Comparison of ENCODE assay signal across 21 cellular contexts in the genomic region with DNA sequence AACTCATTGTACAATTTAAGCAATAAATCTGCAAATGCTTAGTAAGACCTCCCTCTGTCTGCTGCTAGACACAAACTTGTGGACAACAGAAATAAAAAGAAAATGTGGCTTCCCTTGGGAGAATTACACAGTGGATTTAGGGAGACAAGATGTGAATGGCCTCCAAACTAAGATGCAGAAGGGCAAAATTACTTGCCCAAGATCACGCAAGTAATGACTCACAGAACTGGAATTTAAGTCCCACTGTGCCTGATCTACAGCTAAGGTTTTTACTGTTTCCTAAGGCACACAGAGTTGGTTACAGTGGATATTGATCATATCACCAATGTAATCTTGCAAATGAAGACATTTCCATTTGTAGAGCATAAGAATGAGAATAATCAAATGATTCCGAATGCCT.
DNase-seq lines count a peak whose midpoint lies in the region; TF ChIP-seq lines count a peak whose summit lies in the region.
"Had no signal": no experiment of that assay in that cellular context is flagged by ENCODE, and none has a peak within 500 bp of the region (broad histone marks: within the 10 kb centered on the region; RNA-seq: fewer than 3 reads in every experiment).

No MANE protein-coding gene starts in this region.

- H3K56ac ChIP-seq in mesendoderm (ENCODE audit: low read length) = no peak overlapping the region

- H3K27ac ChIP-seq in ACC112 (ENCODE audit: low read depth, low read length) (peak overlapping the region; percentile 59), GM23248 (no peak overlapping the region), SJSA1 (peak overlapping the region; percentile 56), mesendoderm (ENCODE audit: low read depth, low read length) (no peak overlapping the region), uterus (no peak overlapping the region)

- intact Hi-C loops in uterus (cut with DNase I; ENCODE audit: low total_unique reads) = no loop called here

- no peak overlapping the region for H3K23ac ChIP-seq in mesendoderm (ENCODE audit: low read length)

- no peak for TF ChIP-seq CTCF in uterus (IDR thresholded peaks at IDR 0.05)

- H2BK5ac ChIP-seq in mesendoderm (ENCODE audit: low read length) = no peak overlapping the region

- no peaks in the 10 kb centered on the region for H3K79me1 ChIP-seq in mesendoderm (ENCODE audit: low read length)

- H3K4ac ChIP-seq in mesendoderm (ENCODE audit: low read depth, low read length) = no peak overlapping the region

- H3K27me3 ChIP-seq in ACC112 (ENCODE audit: insufficient read depth, low read length) (no peaks in the 10 kb centered on the region), GM23248 (replicated peaks; ENCODE audit: insufficient read depth) (no peaks in the 10 kb centered on the region), SJSA1 (replicated peaks) (no peaks in the 10 kb centered on the region), mesendoderm (ENCODE audit: insufficient read depth, low read length, poor library complexity) (no peaks in the 10 kb centered on the region), uterus (no peaks in the 10 kb centered on the region)

- H3K4me2 ChIP-seq in GM23248 (ENCODE audit: unreplicated experiment) (no peak overlapping the region), mesendoderm (ENCODE audit: low read length) (no peak overlapping the region)
- H3K4me2 ChIP-seq: SK-N-SH had no signal

- no peak overlapping the region for H3K18ac ChIP-seq in mesendoderm (ENCODE audit: low read length)

- peaks cover 6% of the 10 kb centered on the region for H3K4me1 ChIP-seq in ACC112 (ENCODE audit: control insufficient read depth, insufficient read depth, low read length, unreplicated experiment)
- no peaks in the 10 kb centered on the region for H3K4me1 ChIP-seq in GM23248 (ENCODE audit: insufficient read depth)
- H3K4me1 ChIP-seq in SJSA1 (replicated peaks) = peaks cover 6% of the 10 kb centered on the region; the same call in 1 of the 2 replicates
- H3K4me1 ChIP-seq in mesendoderm (ENCODE audit: control insufficient read depth, low read depth, low read length) = no peaks in the 10 kb centered on the region
- H3K4me1 ChIP-seq in uterus = no peaks in the 10 kb centered on the region

- H3K9me3 ChIP-seq in GM23248 (ENCODE audit: low read depth) = no peaks in the 10 kb centered on the region
- H3K9me3 ChIP-seq in SJSA1 (replicated peaks) = no peaks in the 10 kb centered on the region
- H3K9me3 ChIP-seq in uterus = no peaks in the 10 kb centered on the region
- H3K9me3 ChIP-seq: SK-N-SH had no signal

- WGBS in GM23248 (ENCODE audit: low coverage in 1 of 2, low lambda C conversion rate in 2 of 2, missing lambda C conversion rate in 2 of 2), 2 experiments = 74 to 76% methylated on average over 2 of the region's 2 CpGs
- no CpG with 5 or more reads among the region's 2 CpGs for WGBS in mesendoderm (ENCODE audit: extremely low coverage, insufficient coverage, low lambda C conversion rate)

- no peaks in the 10 kb centered on the region for H4K20me1 ChIP-seq in GM23248 (ENCODE audit: insufficient read depth)

- H3K36me3 ChIP-seq in ACC112 (ENCODE audit: insufficient read depth, low read length) (no peaks in the 10 kb centered on the region), GM23248 (ENCODE audit: low read depth) (no peaks in the 10 kb centered on the region), SJSA1 (no peaks in the 10 kb centered on the region), mesendoderm (ENCODE audit: control insufficient read depth, insufficient read depth, low read length) (no peaks in the 10 kb centered on the region), uterus (no peaks in the 10 kb centered on the region)

- H3K79me2 ChIP-seq in ACC112 (ENCODE audit: control insufficient read depth, insufficient read depth, low read length, unreplicated experiment) (no peaks in the 10 kb centered on the region), GM23248 (ENCODE audit: insufficient read depth) (no peaks in the 10 kb centered on the region), mesendoderm (ENCODE audit: control insufficient read depth, insufficient read depth, low read length) (no peaks in the 10 kb centered on the region)

- H3K9ac ChIP-seq in GM23248 (no peak overlapping the region), mesendoderm (ENCODE audit: low read length) (no peak overlapping the region)
- H3K9ac ChIP-seq: SK-N-SH had no signal

- no peak overlapping the region for H2BK120ac ChIP-seq in mesendoderm (ENCODE audit: low read depth, low read length)

- TF ChIP-seq POLR2A in uterus (IDR thresholded peaks at IDR 0.05) = no peak

- H4K5ac ChIP-seq in mesendoderm (ENCODE audit: low read length) = no peak overlapping the region

- H3K4me3 ChIP-seq in ACC112 (ENCODE audit: low read depth, low read length) = no peak overlapping the region
- no peak overlapping the region for H3K4me3 ChIP-seq in GM23248
- no peak overlapping the region for H3K4me3 ChIP-seq in SJSA1
- H3K4me3 ChIP-seq in mesendoderm (ENCODE audit: low read length) = no peak overlapping the region
- H3K4me3 ChIP-seq in uterus = no peak overlapping the region
- H3K4me3 ChIP-seq: GM12878 had no signal

- no peaks in the 10 kb centered on the region for H3F3A ChIP-seq in GM23248 (ENCODE audit: insufficient read depth)

- DNase-seq in GM23248 (peak; percentile 24), SJSA1 (ENCODE audit: low read depth in 1 of 2, low spot score in 2 of 2) (peak in 1 of 2 experiments; percentile 22), mesendoderm (peak; percentile 42), uterus (no peak), DMS53 (lab: John Stamatoyannopoulos, UW) (no peak), iPS-NIHi11 (ENCODE audit: low spot score) (no peak)
- no peak for DNase-seq in activated CD4-positive, CD25-positive, alpha-beta regulatory T cell (lab: John Stamatoyannopoulos, UW)
- DNase-seq: 8988T, C1 segment of cervical spinal cord, DND-41, GDM1, IMR-90, NCI-H1417 treated with DMSO at 0.1 percent for 48 hours, NCI-H187 treated with DMSO at 0.1 percent for 48 hours, NCI-H2227 treated with DMSO at 0.1 percent for 48 hours, NCI-H510A treated with DMSO at 0.1 percent for 48 hours, NCI-H774, SHP77, SK-N-SH had no signal

- in situ Hi-C loops in GM23248 (cut with MboI) = no loop called here

- H3K9me2 ChIP-seq in GM23248 (ENCODE audit: insufficient read depth) = no peaks in the 10 kb centered on the region
- H3K9me2 ChIP-seq: SK-N-SH had no signal

- H2AK5ac ChIP-seq in mesendoderm (ENCODE audit: low read length) = no peak overlapping the region

- H2AFZ ChIP-seq in ACC112 (ENCODE audit: low read length, unreplicated experiment) (no peak overlapping the region), GM23248 (no peak overlapping the region)

- H4K8ac ChIP-seq in mesendoderm (ENCODE audit: low read depth, low read length) = no peak overlapping the region

- H2BK15ac ChIP-seq in mesendoderm (replicated peaks; ENCODE audit: low read depth) = no peak overlapping the region

Comparison
In these comparisons a context has a peak if more than half of its experiments do, and no peak if none do; other contexts are left out.
1. H3K27ac ChIP-seq: peak in ACC112 (single experiment) and SJSA1 (single experiment); none in GM23248 (single experiment), mesendoderm (single experiment) and uterus (0 of 2).
2. DNase-seq: peak in GM23248 (single experiment) and mesendoderm (single experiment); none in uterus (0 of 2), activated CD4-positive, CD25-positive, alpha-beta regulatory T cell (0 of 4), DMS53 (single experiment) and iPS-NIHi11 (single experiment).